In the genomic region with DNA sequence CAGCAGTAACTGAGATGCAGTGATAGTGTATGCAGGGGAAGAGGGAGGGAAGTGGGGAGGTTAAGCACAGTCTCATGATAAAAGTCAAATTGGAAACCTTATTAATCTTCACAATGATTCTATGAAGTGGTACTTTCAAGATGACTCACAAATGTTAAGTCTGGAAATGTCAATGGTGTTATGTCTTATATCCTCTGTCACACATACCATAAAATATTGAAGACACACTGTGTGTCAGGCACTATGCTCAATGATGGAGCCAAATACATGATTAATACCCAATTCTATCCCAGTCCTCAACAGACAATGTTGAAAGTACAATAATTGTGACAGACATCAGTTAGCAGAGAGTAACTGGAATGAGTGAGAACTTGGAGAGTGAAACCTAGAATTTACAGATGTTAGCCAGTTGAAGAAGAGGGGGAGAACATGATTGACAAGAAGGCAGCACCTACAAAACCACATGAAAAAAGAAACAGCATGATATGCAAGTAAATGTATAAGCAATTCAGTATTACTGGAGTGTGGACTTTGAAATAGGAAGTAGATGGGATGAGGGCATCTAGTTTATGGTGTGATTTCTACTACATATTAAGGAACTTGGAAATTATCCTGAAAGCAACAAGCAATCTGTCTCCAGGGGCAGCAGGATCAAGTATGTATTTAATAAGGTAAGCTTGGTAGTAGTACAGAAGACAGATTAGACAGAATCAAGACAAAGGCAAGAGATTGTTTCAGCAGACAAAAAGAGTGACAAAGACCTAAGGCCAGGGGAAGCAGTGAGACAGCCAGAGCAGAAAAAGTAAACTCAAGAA, we compare ENCODE assay signal across 13 cellular contexts.
DNase-seq lines count a peak whose midpoint lies in the region; ATAC-seq, FAIRE-seq and TF ChIP-seq lines count a peak whose summit lies in the region.
"Had no signal": no experiment of that assay in that cellular context is flagged by ENCODE, and none has a peak within 500 bp of the region (broad histone marks: within the 10 kb centered on the region; RNA-seq: fewer than 3 reads in every experiment).

No MANE protein-coding gene starts in this region.

- FAIRE-seq in GM12892 (lab: Jason Lieb, UNC), result peak; percentile 78
- FAIRE-seq: astrocyte had no signal

- no peak overlapping the region for H3K27ac ChIP-seq in sigmoid colon
- H3K27ac ChIP-seq: right lobe of liver, VCaP had no signal

- no peaks in the 10 kb centered on the region for H3K9me3 ChIP-seq in sigmoid colon
- H3K9me3 ChIP-seq: right lobe of liver had no signal

- no peaks in the 10 kb centered on the region for H3K4me1 ChIP-seq in sigmoid colon
- H3K4me1 ChIP-seq: right lobe of liver had no signal

- ATAC-seq in GM21423 (IDR thresholded peaks at IDR 0.05; ENCODE audit: unreplicated experiment) (peak; percentile 71), HG03442 (IDR thresholded peaks at IDR 0.05; ENCODE audit: unreplicated experiment) (peak; percentile 58), left lobe of liver (peak; percentile 81), left cardiac atrium (no peak)
- ATAC-seq: esophagus mucosa had no signal

- no peak for TF ChIP-seq CTCF in sigmoid colon (IDR thresholded peaks at IDR 0.05)

- TF ChIP-seq POLR2A in GM12892 (IDR thresholded peaks at IDR 0.05; ENCODE audit: low read depth, low read length) (no peak), sigmoid colon (IDR thresholded peaks at IDR 0.05) (no peak)

- TF ChIP-seq EP300 in sigmoid colon (IDR thresholded peaks at IDR 0.05), result no peak

- intact Hi-C loops in left cardiac atrium (cut with DNase I) (no loop called here), sigmoid colon (cut with DNase I) (no loop called here)

- no peak overlapping the region for H3K4me3 ChIP-seq in sigmoid colon
- H3K4me3 ChIP-seq: right lobe of liver had no signal

- H3K27me3 ChIP-seq in sigmoid colon, result no peaks in the 10 kb centered on the region
- H3K27me3 ChIP-seq: right lobe of liver had no signal

- DNase-seq in GM12892 (ENCODE audit: insufficient read length) (peak; percentile 5), left lobe of liver (ENCODE audit: low spot score) (no peak), left cardiac atrium (no peak), sigmoid colon (no peak), NCI-H1417 (lab: John Stamatoyannopoulos, UW) (no peak), DMS79 (lab: John Stamatoyannopoulos, UW) (no peak)
- DNase-seq: NCI-H1105 treated with DMSO at 0.1 percent for 48 hours, right lobe of liver had no signal

- H3K36me3 ChIP-seq in sigmoid colon, result peaks cover 0 to 55% (median 8%) of the 10 kb centered on the region in 4 donors
- H3K36me3 ChIP-seq: right lobe of liver had no signal

Comparison
In these comparisons a context has a peak if more than half of its experiments do, and no peak if none do; other contexts are left out.
1. ATAC-seq: peak in GM21423 (single experiment), HG03442 (single experiment) and left lobe of liver (single experiment); none in left cardiac atrium (0 of 2).